Comparison of ENCODE assay signal across 9 cellular contexts in genomic region chr10:13099666-13100348, GRCh38. TPM values are rescaled to one million over a fixed set of nuclear protein-coding genes. Genes with fewer than 3 reads are reported as not detected.
A peak's percentile ranks its signal among the peaks of the same experiment; 100 is the strongest.
DNase-seq lines count a peak whose midpoint lies in the region; ATAC-seq, FAIRE-seq and TF ChIP-seq lines count a peak whose summit lies in the region.
"Had no signal": no experiment of that assay in that cellular context is flagged by ENCODE, and none has a peak within 500 bp of the region (broad histone marks: within the 10 kb centered on the region; RNA-seq: fewer than 3 reads in every experiment).

TSS of gene OPTN (plus strand) at chr10:13100163. CDS start at chr10:13109123, 8,960 bp downstream.

- peak within 1 kb of the TSS; percentile 90 for H3K27ac Mint-ChIP-seq in WTC11

- DNase-seq in DMS153 (lab: John Stamatoyannopoulos, UW), result peak; percentile 44
- no peak for DNase-seq in DMS153 treated with DMSO at 0.1 percent for 48 hours (lab: John Stamatoyannopoulos, UW; ENCODE audit: unreplicated experiment)
- peak; percentile 95 for DNase-seq in NCI-H146 treated with DMSO at 0.1 percent for 48 hours (lab: John Stamatoyannopoulos, UW; ENCODE audit: unreplicated experiment)
- DNase-seq in WTC11 (ENCODE audit: low spot score), result peak; percentile 80
- DNase-seq in bronchial epithelial cell (ENCODE audit: low read depth), result peak; percentile 72
- peak; percentile 86 for DNase-seq in inferior parietal cortex (ENCODE audit: extremely low spot score)
- peak; percentile 54 to 70 for DNase-seq in stimulated activated CD4-positive, alpha-beta T cell treated with anti-CD3 and anti-CD28 coated beads, Interleukin-12 subunit alpha, Interleukin-12 subunit beta, amount 100 ng/mL, for 24 hours (ENCODE audit: low read depth in 2 of 2)

- peak; percentile 58 for ATAC-seq in HG02852 (IDR thresholded peaks at IDR 0.05; ENCODE audit: unreplicated experiment)
- peak; percentile 71 for ATAC-seq in WTC11

- no peaks in the 10 kb centered on the region for H3K27me3 ChIP-seq in bronchial epithelial cell (ENCODE audit: control insufficient read depth, insufficient read depth, low read length)

- peak within 1 kb of the TSS; percentile 90 for H3K4me3 ChIP-seq in bronchial epithelial cell (ENCODE audit: low read depth, low read length)

- no peak for FAIRE-seq in bronchial epithelial cell (lab: Jason Lieb, UNC)
- FAIRE-seq: A204.1 had no signal

- H3K4me3 Mint-ChIP-seq in WTC11, result peak within 1 kb of the TSS; percentile 86

- peaks cover 4% of the 10 kb centered on the region for H3K36me3 ChIP-seq in bronchial epithelial cell (ENCODE audit: control insufficient read depth, insufficient read depth, low read length)

- H3K9me3 Mint-ChIP-seq in WTC11, result no peaks in the 10 kb centered on the region

- peaks cover 7% of the 10 kb centered on the region for H3K27me3 Mint-ChIP-seq in WTC11 (ENCODE audit: low read depth)

- TF ChIP-seq CTCF in WTC11 (IDR thresholded peaks at IDR 0.05) (no peak), bronchial epithelial cell (IDR thresholded peaks at IDR 0.05; ENCODE audit: insufficient read depth, low read length, severe bottlenecking) (peak; percentile 85)

- H3K4me1 Mint-ChIP-seq in WTC11, result peaks cover 9% of the 10 kb centered on the region

- no peaks in the 10 kb centered on the region for H3K36me3 Mint-ChIP-seq in WTC11

- CTCF ChIA-PET in WTC11 (lab: Charles Lee), result interaction anchor here (0.6 to 1.6 kb wide), 14 partner anchors 9 to 753 kb away, joined by 3 to 8 read pairs (median 3); no protein-coding TSS in a partner anchor

- POLR2A ChIA-PET in WTC11 (lab: Charles Lee), result interaction anchor here (0.6 kb wide), 1 partner anchor 37 kb away, joined by 3 read pairs; no protein-coding TSS in a partner anchor

TF ChIP-seq in WTC11, 78 proteins besides CTCF, POLR2A, EP300 and RAD21:
- TF ChIP-seq PRRX2 (CRISPR knock-in tag; IDR thresholded peaks at IDR 0.05) (no peak), RELA (CRISPR knock-in tag; IDR thresholded peaks at IDR 0.05; ENCODE audit: borderline replicate concordance) (peak; percentile 29; the same call in 1 of the 2 replicates), E2F4 (CRISPR knock-in tag; IDR thresholded peaks at IDR 0.05; ENCODE audit: borderline replicate concordance, low read depth) (no peak), SMAD4 (CRISPR knock-in tag; IDR thresholded peaks at IDR 0.05) (no peak), SP1 (CRISPR knock-in tag; conservative IDR thresholded peaks at IDR 0.05) (peak; percentile 60), USF2 (CRISPR knock-in tag; IDR thresholded peaks at IDR 0.05) (0 out of 2 replicates have a peak, but pooled peaks have one; percentile 48)
- TF ChIP-seq, protein P1, sequence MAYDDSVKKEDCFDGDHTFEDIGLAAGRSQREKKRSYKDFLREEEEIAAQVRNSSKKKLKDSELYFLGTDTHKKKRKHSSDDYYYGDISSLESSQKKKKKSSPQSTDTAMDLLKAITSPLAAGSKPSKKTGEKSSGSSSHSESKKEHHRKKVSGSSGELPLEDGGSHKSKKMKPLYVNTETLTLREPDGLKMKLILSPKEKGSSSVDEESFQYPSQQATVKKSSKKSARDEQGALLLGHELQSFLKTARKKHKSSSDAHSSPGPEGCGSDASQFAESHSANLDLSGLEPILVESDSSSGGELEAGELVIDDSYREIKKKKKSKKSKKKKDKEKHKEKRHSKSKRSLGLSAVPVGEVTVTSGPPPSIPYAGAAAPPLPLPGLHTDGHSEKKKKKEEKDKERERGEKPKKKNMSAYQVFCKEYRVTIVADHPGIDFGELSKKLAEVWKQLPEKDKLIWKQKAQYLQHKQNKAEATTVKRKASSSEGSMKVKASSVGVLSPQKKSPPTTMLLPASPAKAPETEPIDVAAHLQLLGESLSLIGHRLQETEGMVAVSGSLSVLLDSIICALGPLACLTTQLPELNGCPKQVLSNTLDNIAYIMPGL (CRISPR knock-in tag; IDR thresholded peaks at IDR 0.05), result 0 out of 2 replicates have a peak, but pooled peaks have one; percentile 19

RNA-seq across cellular contexts. Expression of gene OPTN, which starts in this region (rescaled TPM):
- total RNA-seq in WTC11 (2021), result 32.4 to 44.3 TPM (median 36.0 TPM) in 3 replicates
- total RNA-seq in bronchial epithelial cell, result 57.1 and 98.3 TPM in 2 replicates
